ENCODE assay signal across 12 cellular contexts in the genomic region with DNA sequence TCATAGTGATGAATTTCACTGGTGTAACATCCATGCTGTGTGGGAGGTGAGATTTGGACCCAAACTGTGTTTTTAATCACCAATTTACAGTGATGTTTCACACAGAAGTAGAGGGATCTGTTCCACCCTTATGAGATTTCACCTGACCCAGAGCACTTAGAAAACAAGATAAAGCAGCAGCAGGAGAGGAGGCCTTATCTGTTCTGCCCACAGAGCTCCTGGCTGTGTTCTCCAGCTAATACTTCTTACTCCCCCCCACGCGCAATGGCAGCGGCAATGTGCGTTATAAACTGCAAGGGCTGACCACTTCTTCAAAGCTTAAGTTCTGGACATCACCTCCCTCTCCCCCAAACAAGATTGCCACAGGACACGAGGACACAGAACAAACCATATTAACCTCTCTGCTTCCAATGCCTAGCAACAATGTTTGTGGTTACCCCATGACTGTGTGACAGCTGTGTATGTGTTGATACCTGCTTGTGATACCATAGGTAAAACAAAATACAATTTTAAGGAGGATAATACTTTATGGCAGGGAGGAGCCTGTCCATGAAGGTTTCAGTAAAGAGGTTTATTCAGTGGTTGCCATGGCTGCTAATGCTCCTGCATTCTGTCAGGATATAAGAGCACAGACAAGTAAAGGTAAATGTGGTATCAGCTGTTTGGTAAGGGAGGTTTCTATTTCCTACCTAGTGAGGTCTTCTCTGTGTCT.
DNase-seq lines count a peak whose midpoint lies in the region; ATAC-seq and TF ChIP-seq lines count a peak whose summit lies in the region.
"Had no signal": no experiment of that assay in that cellular context is flagged by ENCODE, and none has a peak within 500 bp of the region (broad histone marks: within the 10 kb centered on the region; RNA-seq: fewer than 3 reads in every experiment).

No MANE protein-coding gene starts in this region.

- H3K9me3 ChIP-seq in HUES6 (ENCODE audit: control insufficient read depth, insufficient read depth, low read depth, low read length) (no peaks in the 10 kb centered on the region), prostate gland (no peaks in the 10 kb centered on the region), spleen (no peaks in the 10 kb centered on the region), thyroid gland (no peaks in the 10 kb centered on the region), upper lobe of left lung (no peaks in the 10 kb centered on the region)
- H3K9me3 ChIP-seq: SJSA1, testis had no signal

- ATAC-seq in GM18867 (IDR thresholded peaks at IDR 0.05; ENCODE audit: unreplicated experiment) (no peak), upper lobe of left lung (ENCODE audit: low FRiP score in 2 of 2) (no peak)

- H3K4me3 ChIP-seq in HUES6 (ENCODE audit: low read depth, low read length) (peak overlapping the region; percentile 86), coronary artery (peak overlapping the region; percentile 69), prostate gland (no peak overlapping the region), spleen (no peak overlapping the region), thyroid gland (replicated peaks in 1 of 3) (no peak overlapping the region), upper lobe of left lung (no peak overlapping the region)

- H3K27me3 ChIP-seq in HUES6 (ENCODE audit: control insufficient read depth, insufficient read depth, low read length), result peaks cover 7% of the 10 kb centered on the region
- H3K27me3 ChIP-seq in prostate gland (replicated peaks; ENCODE audit: insufficient read depth), result no peaks in the 10 kb centered on the region
- H3K27me3 ChIP-seq in spleen (replicated peaks in 1 of 7), result peaks cover 4 to 83% (median 42%) of the 10 kb centered on the region in 7 donors
- H3K27me3 ChIP-seq in thyroid gland, result no peaks in the 10 kb centered on the region
- H3K27me3 ChIP-seq in upper lobe of left lung, result peaks cover 0 to 11% (median 3%) of the 10 kb centered on the region in 4 donors
- H3K27me3 ChIP-seq: SJSA1, testis had no signal

- DNase-seq in NCI-H345 (lab: John Stamatoyannopoulos, UW) (peak; percentile 52), coronary artery (ENCODE audit: low spot score) (no peak), prostate gland (ENCODE audit: low spot score) (no peak), spleen (no peak), thyroid gland (no peak), upper lobe of left lung (no peak)
- DNase-seq: activated CD8-positive, alpha-beta memory T cell treated with anti-CD3 and anti-CD28 coated beads for 24 hours; foreskin melanocyte; testis had no signal

- no peaks in the 10 kb centered on the region for H3K36me3 ChIP-seq in HUES6 (ENCODE audit: control insufficient read depth, insufficient read depth, low read length)
- H3K36me3 ChIP-seq in prostate gland, result no peaks in the 10 kb centered on the region
- H3K36me3 ChIP-seq in spleen, result no peaks in the 10 kb centered on the region
- H3K36me3 ChIP-seq in thyroid gland, result no peaks in the 10 kb centered on the region
- no peaks in the 10 kb centered on the region for H3K36me3 ChIP-seq in upper lobe of left lung
- H3K36me3 ChIP-seq: SJSA1 had no signal

- 77% methylated on average over 5 of the region's 5 CpGs for WGBS in prostate gland
- WGBS in spleen, 5 donors, result 43 to 62% (median 60%) methylated on average over 5 of the region's 5 CpGs
- WGBS in thyroid gland, 2 donors, result 81 to 86% methylated on average over 5 of the region's 5 CpGs
- WGBS in upper lobe of left lung, 2 donors, result 64 to 72% methylated on average over 5 of the region's 5 CpGs

- no peak overlapping the region for H3K9ac ChIP-seq in HUES6 (ENCODE audit: low read length)

- no peak for TF ChIP-seq EP300 in upper lobe of left lung (IDR thresholded peaks at IDR 0.05)

- H3K4me1 ChIP-seq in HUES6 (ENCODE audit: control insufficient read depth, insufficient read depth, low read length), result peaks cover 34% of the 10 kb centered on the region
- peaks cover 16% of the 10 kb centered on the region for H3K4me1 ChIP-seq in prostate gland (replicated peaks)
- peaks cover 3 to 24% (median 15%) of the 10 kb centered on the region in 6 donors for H3K4me1 ChIP-seq in spleen
- H3K4me1 ChIP-seq in thyroid gland, result peaks cover 0 to 9% of the 10 kb centered on the region in 2 donors
- peaks cover 10 to 41% (median 25%) of the 10 kb centered on the region in 4 donors for H3K4me1 ChIP-seq in upper lobe of left lung
- H3K4me1 ChIP-seq: testis had no signal

- H3K27ac ChIP-seq in HUES6 (ENCODE audit: low read depth, low read length), result no peak overlapping the region
- H3K27ac ChIP-seq in coronary artery, result peak overlapping the region; percentile 80 to 87
- H3K27ac ChIP-seq in prostate gland, result peak overlapping the region; percentile 88
- peak overlapping the region in 1 of 8 donors; percentile 16 for H3K27ac ChIP-seq in spleen
- H3K27ac ChIP-seq in thyroid gland, result no peak overlapping the region
- H3K27ac ChIP-seq in upper lobe of left lung, result no peak overlapping the region
- H3K27ac ChIP-seq: SJSA1, testis had no signal

- intact Hi-C loops in prostate gland (cut with DNase I) (loop anchor here (5.0 kb wide), 2 partner anchors 61 to 69 kb away; no protein-coding TSS in a partner anchor), spleen (cut with DNase I; ENCODE audit: low total_unique reads) (no loop called here), thyroid gland (cut with DNase I) (no loop called here)

- TF ChIP-seq CTCF in coronary artery (IDR thresholded peaks at IDR 0.05) (no peak), prostate gland (IDR thresholded peaks at IDR 0.05) (no peak), spleen (IDR thresholded peaks at IDR 0.05 in 8 of 11, conservative IDR thresholded peaks at IDR 0.05 in 3 of 11) (no peak), thyroid gland (IDR thresholded peaks at IDR 0.05) (no peak), upper lobe of left lung (IDR thresholded peaks at IDR 0.05) (no peak)

- no peak for TF ChIP-seq POLR2A in prostate gland (IDR thresholded peaks at IDR 0.05)
- no peak for TF ChIP-seq POLR2A in spleen (IDR thresholded peaks at IDR 0.05)
- TF ChIP-seq POLR2A in thyroid gland (IDR thresholded peaks at IDR 0.05), result no peak
- TF ChIP-seq POLR2A in upper lobe of left lung (IDR thresholded peaks at IDR 0.05), result no peak

Comparison
In these comparisons a context has a peak if more than half of its experiments do, and no peak if none do; other contexts are left out.
1. H3K27ac ChIP-seq: peak in coronary artery (2 of 2) and prostate gland (2 of 2); none in HUES6 (single experiment), thyroid gland (0 of 3) and upper lobe of left lung (0 of 4).
2. H3K4me3 ChIP-seq: peak in HUES6 (single experiment) and coronary artery (single experiment); none in prostate gland (0 of 2), spleen (0 of 8), thyroid gland (0 of 3) and upper lobe of left lung (0 of 4).